In the genomic region with DNA sequence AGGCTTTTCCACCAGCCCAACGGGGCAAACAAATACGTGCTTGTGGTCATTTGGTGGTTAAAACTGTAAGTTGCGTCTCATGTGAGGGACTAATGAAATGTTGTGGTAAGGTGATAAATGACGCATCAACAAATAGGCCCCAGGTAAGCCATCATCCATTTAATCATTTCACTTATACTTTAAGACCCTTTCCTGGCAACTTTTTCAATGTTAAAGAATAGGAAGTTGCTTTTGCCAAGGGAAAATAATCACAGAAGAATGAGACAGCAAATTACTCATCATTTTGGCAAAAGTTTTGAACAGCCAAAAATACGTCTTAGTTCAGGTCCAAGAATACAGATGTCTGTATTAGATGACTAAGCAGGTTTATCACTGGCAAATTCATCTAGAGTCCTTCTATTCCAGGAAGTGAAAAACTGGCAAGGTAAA, we compare ENCODE assay signal across 15 cellular contexts.
DNase-seq lines count a peak whose midpoint lies in the region; TF ChIP-seq lines count a peak whose summit lies in the region.
"Had no signal": no experiment of that assay in that cellular context is flagged by ENCODE, and none has a peak within 500 bp of the region (broad histone marks: within the 10 kb centered on the region; RNA-seq: fewer than 3 reads in every experiment).

No MANE protein-coding gene starts in this region.

- H3K9me3 ChIP-seq in mammary epithelial cell (replicated peaks; ENCODE audit: insufficient read depth, low read length): no peaks in the 10 kb centered on the region
- no peaks in the 10 kb centered on the region for H3K9me3 ChIP-seq in mesenchymal stem cell (ENCODE audit: control insufficient read depth, low read length)
- no peaks in the 10 kb centered on the region for H3K9me3 ChIP-seq in SJCRH30 (replicated peaks)
- H3K9me3 ChIP-seq: upper lobe of right lung had no signal

- no peak overlapping the region for H3K14ac ChIP-seq in mesenchymal stem cell (ENCODE audit: low read length in 2 of 2)

- no peak overlapping the region for H3K4me3 Mint-ChIP-seq in osteocyte (ENCODE audit: unreplicated experiment)
- H3K4me3 Mint-ChIP-seq: activated naive CD8-positive, alpha-beta T cell treated with anti-CD3 and anti-CD28 coated beads, Interleukin-2, amount 50 U/mL, for 24 hours; dendritic cell treated with granulocyte-macrophage colony-stimulating factor and Interleukin-4, amounts not matched to agents 40 ng/mL and 50 ng/mL, for 4 days had no signal

- in situ Hi-C loops in Caki2 (cut with HindIII; ENCODE audit: low pct_unique_long_range_greater_than_20kb, low sequenced_read_pairs): no loop called here
- in situ Hi-C loops in mammary epithelial cell (cut with MboI; ENCODE audit: low sequenced_read_pairs in 2 of 2): no loop called here

- H2AK5ac ChIP-seq in mesenchymal stem cell (ENCODE audit: low read length, severe bottlenecking): no peak overlapping the region

- no peak overlapping the region for H2BK15ac ChIP-seq in mesenchymal stem cell (ENCODE audit: low read depth, poor library complexity, severe bottlenecking)

- H3K27me3 ChIP-seq in mammary epithelial cell (ENCODE audit: insufficient read depth, low read length) (no peaks in the 10 kb centered on the region), mesenchymal stem cell (ENCODE audit: control insufficient read depth in 1 of 2, insufficient read depth in 1 of 2, low read length in 2 of 2) (no peaks in the 10 kb centered on the region), SJCRH30 (no peaks in the 10 kb centered on the region)
- H3K27me3 ChIP-seq: upper lobe of right lung had no signal

- H3K79me1 ChIP-seq in mesenchymal stem cell (replicated peaks; ENCODE audit: low read length, poor library complexity, severe bottlenecking): no peaks in the 10 kb centered on the region

- H2BK120ac ChIP-seq in mesenchymal stem cell (ENCODE audit: low read depth, low read length): no peak overlapping the region

- DNase-seq in Caki2 (ENCODE audit: low read depth): peak; percentile 1
- DNase-seq in NCI-H226: peak; percentile 81
- peak; percentile 92 for DNase-seq in mammary epithelial cell
- DNase-seq in mesenchymal stem cell: no peak
- no peak for DNase-seq in hepatic stellate cell (ENCODE audit: low spot score)
- DNase-seq in GM10266 (ENCODE audit: extremely low spot score): no peak
- DNase-seq in osteocyte (ENCODE audit: extremely low spot score, unreplicated experiment): no peak
- DNase-seq in SJCRH30: no peak
- DNase-seq: activated CD4-positive, alpha-beta T cell treated with anti-CD3 and anti-CD28 coated beads for 1 hour; activated naive CD8-positive, alpha-beta T cell treated with anti-CD3 and anti-CD28 coated beads, Interleukin-2, amount 50 U/mL, for 24 hours; GF-D8; kidney glomerular epithelial cell; upper lobe of right lung had no signal

- H3K4me1 Mint-ChIP-seq in osteocyte (ENCODE audit: unreplicated experiment): peaks cover 12% of the 10 kb centered on the region
- H3K4me1 Mint-ChIP-seq: activated naive CD8-positive, alpha-beta T cell treated with anti-CD3 and anti-CD28 coated beads, Interleukin-2, amount 50 U/mL, for 24 hours had no signal

- no peaks in the 10 kb centered on the region for H4K20me1 ChIP-seq in mammary epithelial cell (ENCODE audit: insufficient read depth, low read length)

- no peak overlapping the region for H3K27ac Mint-ChIP-seq in osteocyte (ENCODE audit: unreplicated experiment)
- H3K27ac Mint-ChIP-seq: activated naive CD8-positive, alpha-beta T cell treated with anti-CD3 and anti-CD28 coated beads, Interleukin-2, amount 50 U/mL, for 24 hours; dendritic cell treated with granulocyte-macrophage colony-stimulating factor and Interleukin-4, amounts not matched to agents 40 ng/mL and 50 ng/mL, for 4 days had no signal

- no peak overlapping the region for H3K23ac ChIP-seq in mesenchymal stem cell (ENCODE audit: low read length in 2 of 2)

- H2BK5ac ChIP-seq in mesenchymal stem cell (ENCODE audit: low read depth, low read length, poor library complexity, severe bottlenecking): no peak overlapping the region

- peak overlapping the region; percentile 90 for H3K27ac ChIP-seq in mammary epithelial cell (ENCODE audit: insufficient read depth, low read depth, low read length)
- H3K27ac ChIP-seq in mesenchymal stem cell (ENCODE audit: low read length, poor library complexity, severe bottlenecking): no peak overlapping the region
- no peak overlapping the region for H3K27ac ChIP-seq in SJCRH30
- H3K27ac ChIP-seq: C4-2B, upper lobe of right lung had no signal

- no peaks in the 10 kb centered on the region for H3K36me3 Mint-ChIP-seq in osteocyte (ENCODE audit: unreplicated experiment)

- H3K79me2 ChIP-seq in mammary epithelial cell (ENCODE audit: insufficient read depth, low read length): no peaks in the 10 kb centered on the region

- dilution Hi-C loops in mammary epithelial cell (cut with HindIII; ENCODE audit: low sequenced_read_pairs): no loop called here

- no peak overlapping the region for H3K9ac ChIP-seq in mammary epithelial cell (ENCODE audit: insufficient read depth, low read length)
- peak overlapping the region; percentile 55 for H3K9ac ChIP-seq in mesenchymal stem cell (ENCODE audit: low read length)

- H3K4ac ChIP-seq in mesenchymal stem cell (ENCODE audit: low read depth in 1 of 2, low read length in 2 of 2): no peak overlapping the region

- no peak overlapping the region for H4K91ac ChIP-seq in mesenchymal stem cell (ENCODE audit: low read length)

- H4K8ac ChIP-seq in mesenchymal stem cell (ENCODE audit: low read length): no peak overlapping the region

- H2AFZ ChIP-seq in mammary epithelial cell (ENCODE audit: low read depth, low read length) (peak overlapping the region; percentile 45), mesenchymal stem cell (ENCODE audit: low read depth, low read length) (no peak overlapping the region)

- TF ChIP-seq CTCF in mammary epithelial cell (conservative IDR thresholded peaks at IDR 0.05 in 1 of 2, IDR thresholded peaks at IDR 0.05 in 1 of 2; ENCODE audit: extremely low read depth in 1 of 2, insufficient read depth in 1 of 2, low read depth in 1 of 2, low read length in 2 of 2) (no peak), GM10266 (IDR thresholded peaks at IDR 0.05; ENCODE audit: control insufficient read depth, insufficient read depth, low read depth, missing control alignments) (no peak), osteocyte (IDR thresholded peaks at IDR 0.05) (no peak)

- H3K18ac ChIP-seq in mesenchymal stem cell (ENCODE audit: low read depth in 1 of 2, low read length in 2 of 2): no peak overlapping the region

- 0% methylated on average over 5 of the region's 5 CpGs for WGBS in mammary epithelial cell (ENCODE audit: low coverage, missing lambda C conversion rate)
- WGBS in mesenchymal stem cell: 71% methylated on average over 3 of the region's 5 CpGs

- H3K4me3 ChIP-seq in mammary epithelial cell (replicated peaks in 1 of 3; ENCODE audit: insufficient read depth in 1 of 3, low read depth in 2 of 3, low read length in 3 of 3): peak overlapping the region in 1 of 3 experiments; percentile 2
- H3K4me3 ChIP-seq in mesenchymal stem cell (ENCODE audit: insufficient read depth in 1 of 2, low read depth in 1 of 2, low read length in 2 of 2): no peak overlapping the region
- no peak overlapping the region for H3K4me3 ChIP-seq in SJCRH30
- H3K4me3 ChIP-seq: upper lobe of right lung had no signal

- BruUV-seq in mammary epithelial cell (replicated peaks; lab: Mats Ljungman, UMichigan): no TSS peak

- intact Hi-C loops in mammary epithelial cell (cut with micrococcal nuclease): no loop called here

- CTCF ChIA-PET in mammary epithelial cell (lab: Charles Lee; ENCODE audit: low non-redundant PET): no interaction called here

- H2BK12ac ChIP-seq in mesenchymal stem cell (ENCODE audit: low read length in 2 of 2): no peak overlapping the region

- peak overlapping the region; percentile 67 for H3K4me2 ChIP-seq in mammary epithelial cell (ENCODE audit: insufficient read depth, low read depth, low read length)
- H3K4me2 ChIP-seq in mesenchymal stem cell (ENCODE audit: low read length, poor library complexity, severe bottlenecking): no peak overlapping the region

- H3K27me3 Mint-ChIP-seq in osteocyte (ENCODE audit: unreplicated experiment): no peaks in the 10 kb centered on the region
- H3K27me3 Mint-ChIP-seq: activated naive CD8-positive, alpha-beta T cell treated with anti-CD3 and anti-CD28 coated beads, Interleukin-2, amount 50 U/mL, for 24 hours; dendritic cell treated with granulocyte-macrophage colony-stimulating factor and Interleukin-4, amounts not matched to agents 40 ng/mL and 50 ng/mL, for 4 days had no signal

- peaks cover 19% of the 10 kb centered on the region for H3K4me1 ChIP-seq in mammary epithelial cell (ENCODE audit: insufficient read depth, low read length)
- H3K4me1 ChIP-seq in mesenchymal stem cell (ENCODE audit: control insufficient read depth, insufficient read depth, low read depth, low read length): no peaks in the 10 kb centered on the region
- no peaks in the 10 kb centered on the region for H3K4me1 ChIP-seq in SJCRH30
- H3K4me1 ChIP-seq: upper lobe of right lung had no signal

- no peaks in the 10 kb centered on the region for H3K9me3 Mint-ChIP-seq in osteocyte (ENCODE audit: unreplicated experiment)
- H3K9me3 Mint-ChIP-seq: activated naive CD8-positive, alpha-beta T cell treated with anti-CD3 and anti-CD28 coated beads, Interleukin-2, amount 50 U/mL, for 24 hours; dendritic cell treated with granulocyte-macrophage colony-stimulating factor and Interleukin-4, amounts not matched to agents 40 ng/mL and 50 ng/mL, for 4 days had no signal

- H3K36me3 ChIP-seq in mammary epithelial cell (ENCODE audit: insufficient read depth, low read length) (no peaks in the 10 kb centered on the region), mesenchymal stem cell (ENCODE audit: control insufficient read depth in 1 of 2, insufficient read depth in 2 of 2, low read depth in 1 of 2, low read length in 2 of 2) (no peaks in the 10 kb centered on the region), SJCRH30 (no peaks in the 10 kb centered on the region)
- H3K36me3 ChIP-seq: upper lobe of right lung had no signal

Comparison
In these comparisons a context has a peak if more than half of its experiments do, and no peak if none do; other contexts are left out.
1. DNase-seq: peak in Caki2 (single experiment), NCI-H226 (single experiment) and mammary epithelial cell (single experiment); none in mesenchymal stem cell (single experiment), hepatic stellate cell (single experiment), GM10266 (single experiment), osteocyte (single experiment) and SJCRH30 (0 of 2).